Comparison of ENCODE assay signal across 11 cellular contexts in genomic region chr9:72356019-72356653, GRCh38. TPM values are rescaled to one million over a fixed set of nuclear protein-coding genes. Genes with fewer than 3 reads are reported as not detected.
A peak's percentile ranks its signal among the peaks of the same experiment; 100 is the strongest.
DNase-seq lines count a peak whose midpoint lies in the region; ATAC-seq and TF ChIP-seq lines count a peak whose summit lies in the region.
"Had no signal": no experiment of that assay in that cellular context is flagged by ENCODE, and none has a peak within 500 bp of the region (broad histone marks: within the 10 kb centered on the region; RNA-seq: fewer than 3 reads in every experiment).

No MANE protein-coding gene starts in this region.

- H4K20me1 ChIP-seq in hepatocyte (ENCODE audit: insufficient read depth, poor library complexity, severe bottlenecking): peaks cover 68% of the 10 kb centered on the region

- peaks cover 66% of the 10 kb centered on the region for H3K79me2 ChIP-seq in hepatocyte

- 48% methylated on average over 10 of the region's 10 CpGs for WGBS in hepatocyte (ENCODE audit: low lambda C conversion rate, missing lambda C conversion rate)

- no peak for ATAC-seq in activated T-cell treated with anti-CD3 and anti-CD28 coated beads, Interleukin-2, amount 50 U/mL, for 4 hours
- no peak for ATAC-seq in activated T-helper 17 cell treated with anti-CD3 and anti-CD28 coated beads, Interleukin-2, amount 50 U/mL, for 72 hours (replicated peaks)

- peaks cover 5% of the 10 kb centered on the region for H3K36me3 ChIP-seq in hepatocyte (replicated peaks; ENCODE audit: insufficient read depth, low read depth)

- no peaks in the 10 kb centered on the region for H3K9me3 Mint-ChIP-seq in activated T-cell treated with anti-CD3 and anti-CD28 coated beads, Interleukin-2, amount 50 U/mL, for 24 hours
- no peaks in the 10 kb centered on the region for H3K9me3 Mint-ChIP-seq in activated T-cell treated with anti-CD3 and anti-CD28 coated beads, Interleukin-2, amount 50 U/mL, for 4 hours
- H3K9me3 Mint-ChIP-seq in activated T-helper 17 cell treated with anti-CD3 and anti-CD28 coated beads, Interleukin-2, amount 50 U/mL, for 72 hours: no peaks in the 10 kb centered on the region

- no peak overlapping the region for H3K4me3 ChIP-seq in hepatocyte

- H3K9me2 ChIP-seq in hepatocyte (replicated peaks; ENCODE audit: insufficient read depth): no peaks in the 10 kb centered on the region

- H3K4me1 Mint-ChIP-seq in activated T-cell treated with anti-CD3 and anti-CD28 coated beads, Interleukin-2, amount 50 U/mL, for 24 hours (ENCODE audit: low read depth): peaks cover 65% of the 10 kb centered on the region
- H3K4me1 Mint-ChIP-seq in activated T-cell treated with anti-CD3 and anti-CD28 coated beads, Interleukin-2, amount 50 U/mL, for 4 hours (ENCODE audit: low read depth): peaks cover 56% of the 10 kb centered on the region
- H3K4me1 Mint-ChIP-seq in activated T-helper 17 cell treated with anti-CD3 and anti-CD28 coated beads, Interleukin-2, amount 50 U/mL, for 72 hours: peaks cover 23% of the 10 kb centered on the region

- no peaks in the 10 kb centered on the region for H3K9me3 ChIP-seq in hepatocyte (ENCODE audit: low read depth)

- no peak overlapping the region for H3K4me3 Mint-ChIP-seq in activated T-cell treated with anti-CD3 and anti-CD28 coated beads, Interleukin-2, amount 50 U/mL, for 24 hours
- no peak overlapping the region for H3K4me3 Mint-ChIP-seq in activated T-cell treated with anti-CD3 and anti-CD28 coated beads, Interleukin-2, amount 50 U/mL, for 4 hours
- H3K4me3 Mint-ChIP-seq in activated T-helper 17 cell treated with anti-CD3 and anti-CD28 coated beads, Interleukin-2, amount 50 U/mL, for 72 hours: no peak overlapping the region

- peak overlapping the region; percentile 33 for H3K27ac ChIP-seq in hepatocyte

- H3K4me2 ChIP-seq in hepatocyte: peak overlapping the region; percentile 80

- H3K27ac Mint-ChIP-seq in activated T-cell treated with anti-CD3 and anti-CD28 coated beads, Interleukin-2, amount 50 U/mL, for 24 hours: peak overlapping the region; percentile 89
- peak overlapping the region; percentile 82 for H3K27ac Mint-ChIP-seq in activated T-helper 17 cell treated with anti-CD3 and anti-CD28 coated beads, Interleukin-2, amount 50 U/mL, for 72 hours

- peaks cover 100% of the 10 kb centered on the region for H3K36me3 Mint-ChIP-seq in activated T-cell treated with anti-CD3 and anti-CD28 coated beads, Interleukin-2, amount 50 U/mL, for 24 hours (ENCODE audit: low read depth)
- peaks cover 68% of the 10 kb centered on the region for H3K36me3 Mint-ChIP-seq in activated T-cell treated with anti-CD3 and anti-CD28 coated beads, Interleukin-2, amount 50 U/mL, for 4 hours (ENCODE audit: insufficient read depth)
- peaks cover 89% of the 10 kb centered on the region for H3K36me3 Mint-ChIP-seq in activated T-helper 17 cell treated with anti-CD3 and anti-CD28 coated beads, Interleukin-2, amount 50 U/mL, for 72 hours (ENCODE audit: low read depth)

- TF ChIP-seq CTCF in hepatocyte (IDR thresholded peaks at IDR 0.05; ENCODE audit: poor library complexity): no peak

- no peaks in the 10 kb centered on the region for H3K27me3 Mint-ChIP-seq in activated T-cell treated with anti-CD3 and anti-CD28 coated beads, Interleukin-2, amount 50 U/mL, for 24 hours
- H3K27me3 Mint-ChIP-seq in activated T-cell treated with anti-CD3 and anti-CD28 coated beads, Interleukin-2, amount 50 U/mL, for 4 hours (ENCODE audit: low read depth): no peaks in the 10 kb centered on the region
- no peaks in the 10 kb centered on the region for H3K27me3 Mint-ChIP-seq in activated T-helper 17 cell treated with anti-CD3 and anti-CD28 coated beads, Interleukin-2, amount 50 U/mL, for 72 hours

- no peak for DNase-seq in activated T-cell treated with anti-CD3 and anti-CD28 coated beads, Interleukin-2, amount 50 U/mL, for 24 hours
- no peak for DNase-seq in activated T-cell treated with anti-CD3 and anti-CD28 coated beads, Interleukin-2, amount 50 U/mL, for 4 hours
- DNase-seq in hepatocyte (ENCODE audit: low spot score) (peak; percentile 58), superior temporal gyrus (ENCODE audit: extremely low spot score) (peak; percentile 69), activated gamma-delta T cell (lab: John Stamatoyannopoulos, UW) (no peak), cortex of kidney (lab: John Stamatoyannopoulos, UW) (no peak)
- no peak for DNase-seq in activated T-cell treated with anti-CD3 and anti-CD28 coated beads, Interleukin-2, amount 50 U/mL, for 48 hours
- DNase-seq: left cardiac atrium, NCI-H1930, T-helper 9 cell had no signal

- H3K4me1 ChIP-seq in hepatocyte (ENCODE audit: insufficient read depth): peaks cover 72% of the 10 kb centered on the region

- H3K27me3 ChIP-seq in hepatocyte: no peaks in the 10 kb centered on the region

- H2AFZ ChIP-seq in hepatocyte: no peak overlapping the region

RNA-seq across cellular contexts. Expression of gene ZFAND5, which starts 8.9 kb away (rescaled TPM):
- 100 to 1,000 TPM; 112 to 142 (median 141) TPM for total RNA-seq in activated T-cell treated with anti-CD3 and anti-CD28 coated beads, Interleukin-2, amount 50 U/mL, for 4 hours
- 100 to 1,000 TPM; 104 to 175 TPM for total RNA-seq in activated T-helper 17 cell treated with anti-CD3 and anti-CD28 coated beads, Interleukin-2, amount 50 U/mL, for 72 hours
- total RNA-seq in hepatocyte: 212 and 288 TPM in 2 replicates
- 188 and 208 TPM in 2 replicates for polyA plus RNA-seq in hepatocyte

Comparison
In these comparisons a context has a peak if more than half of its experiments do, and no peak if none do; other contexts are left out.
1. DNase-seq: peak in hepatocyte (single experiment) and superior temporal gyrus (single experiment); none in activated T-cell treated with anti-CD3 and anti-CD28 coated beads, Interleukin-2, amount 50 U/mL, for 24 hours (single experiment), activated T-cell treated with anti-CD3 and anti-CD28 coated beads, Interleukin-2, amount 50 U/mL, for 4 hours (single experiment), activated gamma-delta T cell (single experiment), cortex of kidney (single experiment) and activated T-cell treated with anti-CD3 and anti-CD28 coated beads, Interleukin-2, amount 50 U/mL, for 48 hours (0 of 2).